In the genomic region with DNA sequence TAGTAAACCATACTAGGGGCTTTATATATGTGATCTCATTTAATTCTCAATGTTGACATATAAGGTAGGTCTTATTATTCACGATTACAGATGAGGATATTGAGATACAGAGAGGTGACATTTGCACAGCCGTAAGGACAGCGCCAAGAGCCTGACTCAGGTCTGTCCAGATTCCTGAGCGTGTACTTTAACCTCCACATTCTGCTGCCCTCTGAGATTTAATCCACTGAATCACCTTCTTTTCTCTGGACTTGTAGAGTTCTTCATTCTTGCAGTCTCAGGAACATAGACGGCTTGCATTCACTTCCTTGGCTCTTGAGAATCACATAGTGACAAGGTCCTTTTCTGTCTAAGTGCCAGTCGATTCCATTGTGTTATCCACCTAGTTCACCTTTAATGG, we compare ENCODE assay signal across 26 cellular contexts.
DNase-seq lines count a peak whose midpoint lies in the region; ATAC-seq, FAIRE-seq and TF ChIP-seq lines count a peak whose summit lies in the region.
"Had no signal": no experiment of that assay in that cellular context is flagged by ENCODE, and none has a peak within 500 bp of the region (broad histone marks: within the 10 kb centered on the region; RNA-seq: fewer than 3 reads in every experiment).

No MANE protein-coding gene starts in this region.

- no peak for TF ChIP-seq EP300 in A549 (IDR thresholded peaks at IDR 0.05)

- ATAC-seq in A549 (peak; percentile 33 to 68; a peak in 4 of 6 replicates), esophagus mucosa (peak; percentile 57), lower lobe of right lung (no peak), HG03354 (IDR thresholded peaks at IDR 0.05; ENCODE audit: poor library complexity, severe bottlenecking, unreplicated experiment) (no peak), GM21825 (IDR thresholded peaks at IDR 0.05; ENCODE audit: unreplicated experiment) (no peak)
- ATAC-seq: CD8-positive, alpha-beta T cell; heart right ventricle; left lobe of liver; sciatic nerve; stimulated activated naive CD8-positive, alpha-beta T cell treated with anti-CD3 and anti-CD28 coated beads, Interleukin-15, amount 100 ng/mL, for 72 hours had no signal

- TF ChIP-seq CTCF in A549 (IDR thresholded peaks at IDR 0.05), result no peak
- TF ChIP-seq CTCF in neural progenitor cell (IDR thresholded peaks at IDR 0.05), result no peak
- TF ChIP-seq CTCF in lower lobe of right lung (IDR thresholded peaks at IDR 0.05), result no peak

- H3F3A ChIP-seq in neural progenitor cell (ENCODE audit: low read depth), result no peaks in the 10 kb centered on the region

- H4K20me1 ChIP-seq in neural progenitor cell (ENCODE audit: low read depth), result no peaks in the 10 kb centered on the region

- H3K4me2 ChIP-seq in A549, result peak overlapping the region; percentile 47
- H3K4me2 ChIP-seq in neural progenitor cell, result no peak overlapping the region

- H3K27ac Mint-ChIP-seq in neural progenitor cell, result peak overlapping the region; percentile 14
- H3K27ac Mint-ChIP-seq: CD8-positive, alpha-beta T cell; stimulated activated naive CD8-positive, alpha-beta T cell treated with anti-CD3 and anti-CD28 coated beads, Interleukin-15, amount 100 ng/mL, for 72 hours had no signal

- H3K9me3 ChIP-seq in A549 (no peaks in the 10 kb centered on the region), neural progenitor cell (ENCODE audit: low read depth) (no peaks in the 10 kb centered on the region), lower lobe of right lung (no peaks in the 10 kb centered on the region)
- H3K9me3 ChIP-seq: ascending aorta, heart right ventricle, tibial artery had no signal

- DNase-seq in A549 (ENCODE audit: low read depth in 1 of 2, low spot score in 1 of 2) (peak in 1 of 2 experiments; percentile 68), M059J (ENCODE audit: low read depth) (peak; percentile 57), neural progenitor cell (ENCODE audit: low spot score) (no peak), NCI-H1417 (lab: John Stamatoyannopoulos, UW) (no peak), lower lobe of right lung (no peak)
- DNase-seq: activated CD4-positive, alpha-beta T cell treated with anti-CD3 and anti-CD28 coated beads for 4 hours; CD8-positive, alpha-beta T cell; central memory CD4-positive, alpha-beta T cell; DMS79; heart right ventricle; NCI-H1092 treated with DMSO at 0.1 percent for 48 hours; NCI-H1930; nephron progenitor cell; RPMI8226; stimulated activated naive CD8-positive, alpha-beta T cell treated with anti-CD3 and anti-CD28 coated beads, Interleukin-15, amount 100 ng/mL, for 72 hours; T-helper 2 cell; tibial artery had no signal

- H3K4me1 Mint-ChIP-seq in neural progenitor cell, result peaks cover 15% of the 10 kb centered on the region

- H3K4me1 ChIP-seq in A549 (peaks cover 59% of the 10 kb centered on the region), neural progenitor cell (peaks cover 26% of the 10 kb centered on the region), lower lobe of right lung (no peaks in the 10 kb centered on the region)
- H3K4me1 ChIP-seq: ascending aorta, parathyroid adenoma had no signal

- no peaks in the 10 kb centered on the region for H3K79me2 ChIP-seq in neural progenitor cell (ENCODE audit: low read depth)
- H3K79me2 ChIP-seq: parathyroid adenoma had no signal

- no peak overlapping the region for H3K4me3 Mint-ChIP-seq in neural progenitor cell
- H3K4me3 Mint-ChIP-seq: activated naive CD4-positive, alpha-beta T cell treated with anti-CD3 and anti-CD28 coated beads, Interleukin-2, amount 50 U/mL, for 24 hours; CD8-positive, alpha-beta T cell; nephron progenitor cell; stimulated activated naive CD8-positive, alpha-beta T cell treated with anti-CD3 and anti-CD28 coated beads, Interleukin-15, amount 100 ng/mL, for 72 hours had no signal

- H3K4me3 ChIP-seq in A549 (no peak overlapping the region), neural progenitor cell (no peak overlapping the region), lower lobe of right lung (no peak overlapping the region)
- H3K4me3 ChIP-seq: ascending aorta, heart right ventricle, tibial artery had no signal

- POLR2A ChIA-PET in A549 (lab: Yijun Ruan, JAX), result no interaction called here

- intact Hi-C loops in lower lobe of right lung (cut with DNase I), result loop anchor here (10.0 kb wide), 1 partner anchor 319 kb away; no protein-coding TSS in a partner anchor

- H3K36me3 ChIP-seq in neural progenitor cell (no peaks in the 10 kb centered on the region), lower lobe of right lung (no peaks in the 10 kb centered on the region)
- H3K36me3 ChIP-seq: ascending aorta, heart right ventricle, tibial artery had no signal

- CTCF ChIA-PET in A549 (lab: Yijun Ruan, JAX), result interaction anchor here (1.2 to 3.4 kb wide), 8 partner anchors 9 to 316 kb away, joined by 3 to 67 read pairs (median 10); a partner anchor contains a TSS

- H3K27ac ChIP-seq in A549, result peak overlapping the region; percentile 82 to 89
- no peak overlapping the region for H3K27ac ChIP-seq in neural progenitor cell
- H3K27ac ChIP-seq in lower lobe of right lung, result no peak overlapping the region
- H3K27ac ChIP-seq: ascending aorta, parathyroid adenoma, tibial artery had no signal

- no peaks in the 10 kb centered on the region for H3K27me3 Mint-ChIP-seq in neural progenitor cell (ENCODE audit: insufficient read depth, low read depth)
- H3K27me3 Mint-ChIP-seq: activated naive CD4-positive, alpha-beta T cell treated with anti-CD3 and anti-CD28 coated beads, Interleukin-2, amount 50 U/mL, for 24 hours; stimulated activated naive CD8-positive, alpha-beta T cell treated with anti-CD3 and anti-CD28 coated beads, Interleukin-15, amount 100 ng/mL, for 72 hours had no signal

- TF ChIP-seq POLR2A in A549 (IDR thresholded peaks at IDR 0.05; ENCODE audit: low read length), result no peak

- H3K27me3 ChIP-seq in neural progenitor cell (no peaks in the 10 kb centered on the region), lower lobe of right lung (ENCODE audit: low read depth) (no peaks in the 10 kb centered on the region)
- H3K27me3 ChIP-seq: ascending aorta, heart right ventricle, tibial artery had no signal

- H3K9ac ChIP-seq in neural progenitor cell, result no peak overlapping the region
- H3K9ac ChIP-seq: parathyroid adenoma had no signal

- no peak for TF ChIP-seq RAD21 in A549 (conservative IDR thresholded peaks at IDR 0.05 in 1 of 2, IDR thresholded peaks at IDR 0.05 in 1 of 2)

- H3K36me3 Mint-ChIP-seq in neural progenitor cell, result no peaks in the 10 kb centered on the region
- H3K36me3 Mint-ChIP-seq: activated naive CD4-positive, alpha-beta T cell treated with anti-CD3 and anti-CD28 coated beads, Interleukin-2, amount 50 U/mL, for 24 hours; CD8-positive, alpha-beta T cell had no signal

- WGBS in A549 (ENCODE audit: missing lambda C conversion rate), result 21% methylated on average over 6 of the region's 6 CpGs

- FAIRE-seq in A549 (lab: Jason Lieb, UNC), result no peak
- FAIRE-seq: H54 had no signal

- no peaks in the 10 kb centered on the region for H3K9me3 Mint-ChIP-seq in neural progenitor cell
- H3K9me3 Mint-ChIP-seq: activated naive CD4-positive, alpha-beta T cell treated with anti-CD3 and anti-CD28 coated beads, Interleukin-2, amount 50 U/mL, for 24 hours; CD8-positive, alpha-beta T cell; nephron progenitor cell; stimulated activated naive CD8-positive, alpha-beta T cell treated with anti-CD3 and anti-CD28 coated beads, Interleukin-15, amount 100 ng/mL, for 72 hours had no signal

- H2AFZ ChIP-seq in neural progenitor cell (replicated peaks), result no peak overlapping the region
- H2AFZ ChIP-seq: parathyroid adenoma had no signal

TF ChIP-seq in A549, 52 proteins besides CTCF, POLR2A, EP300 and RAD21:
- TF ChIP-seq, protein P1, sequence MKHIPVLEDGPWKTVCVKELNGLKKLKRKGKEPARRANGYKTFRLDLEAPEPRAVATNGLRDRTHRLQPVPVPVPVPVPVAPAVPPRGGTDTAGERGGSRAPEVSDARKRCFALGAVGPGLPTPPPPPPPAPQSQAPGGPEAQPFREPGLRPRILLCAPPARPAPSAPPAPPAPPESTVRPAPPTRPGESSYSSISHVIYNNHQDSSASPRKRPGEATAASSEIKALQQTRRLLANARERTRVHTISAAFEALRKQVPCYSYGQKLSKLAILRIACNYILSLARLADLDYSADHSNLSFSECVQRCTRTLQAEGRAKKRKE (CRISPR knock-in tag; IDR thresholded peaks at IDR 0.05; ENCODE audit: low read depth), result peak; percentile 40; the same call in 1 of the 2 replicates
- TF ChIP-seq HOXA7 (CRISPR knock-in tag; IDR thresholded peaks at IDR 0.05) (no peak), FOSL2 (IDR thresholded peaks at IDR 0.05) (no peak), FOSL2 (CRISPR knock-in tag; IDR thresholded peaks at IDR 0.05) (peak; percentile 47; the same call in 1 of the 2 replicates), KDM1A (IDR thresholded peaks at IDR 0.05; ENCODE audit: low read depth) (no peak), JUNB (IDR thresholded peaks at IDR 0.05) (peak; percentile 19; the same call in 1 of the 2 replicates), ZNF302 (CRISPR knock-in tag; IDR thresholded peaks at IDR 0.05) (no peak), CHD2 (IDR thresholded peaks at IDR 0.05; ENCODE audit: low read length, partially characterized antibody) (no peak), CHD4 (IDR thresholded peaks at IDR 0.05; ENCODE audit: borderline replicate concordance) (no peak), BHLHE40 (IDR thresholded peaks at IDR 0.05; ENCODE audit: low read depth, low read length) (no peak), MAFK (IDR thresholded peaks at IDR 0.05; ENCODE audit: partially characterized antibody) (peak; percentile 37), CBX8 (IDR thresholded peaks at IDR 0.05) (no peak)
- TF ChIP-seq, protein P2, sequence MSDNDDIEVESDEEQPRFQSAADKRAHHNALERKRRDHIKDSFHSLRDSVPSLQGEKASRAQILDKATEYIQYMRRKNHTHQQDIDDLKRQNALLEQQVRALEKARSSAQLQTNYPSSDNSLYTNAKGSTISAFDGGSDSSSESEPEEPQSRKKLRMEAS (IDR thresholded peaks at IDR 0.05), result 0 out of 2 replicates have a peak, but pooled peaks have one; percentile 29

Comparison
In these comparisons a context has a peak if more than half of its experiments do, and no peak if none do; other contexts are left out.
1. ATAC-seq: peak in A549 (2 of 2) and esophagus mucosa (single experiment); none in lower lobe of right lung (0 of 2), HG03354 (single experiment) and GM21825 (single experiment).
2. H3K27ac ChIP-seq: peak in A549 (2 of 2); none in neural progenitor cell (single experiment) and lower lobe of right lung (single experiment).